In the genomic region with DNA sequence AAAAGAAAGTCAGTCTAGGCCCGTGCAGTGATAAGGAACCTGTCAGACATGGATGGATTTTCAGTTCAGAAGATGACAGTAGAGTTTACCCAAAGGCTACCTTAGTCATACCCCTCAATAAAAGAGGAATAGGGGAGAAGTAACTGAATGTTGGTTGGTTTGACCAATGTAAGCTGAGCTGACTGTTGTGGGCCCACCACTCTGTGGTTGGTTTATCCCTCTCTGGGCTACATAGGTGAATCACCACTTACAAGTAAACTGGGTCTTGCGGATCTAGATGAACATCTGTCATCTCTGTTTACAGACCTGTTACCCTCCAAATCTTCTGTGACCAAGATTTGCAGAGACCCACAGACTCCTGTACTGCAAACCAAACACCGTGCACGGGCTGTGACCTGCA, we compare ENCODE assay signal across 28 cellular contexts. TPM values are rescaled to one million over a fixed set of nuclear protein-coding genes. Genes with fewer than 3 reads are reported as not detected.
A peak's percentile ranks its signal among the peaks of the same experiment; 100 is the strongest.
DNase-seq lines count a peak whose midpoint lies in the region; ATAC-seq, FAIRE-seq and TF ChIP-seq lines count a peak whose summit lies in the region.
"Had no signal": no experiment of that assay in that cellular context is flagged by ENCODE, and none has a peak within 500 bp of the region (broad histone marks: within the 10 kb centered on the region; RNA-seq: fewer than 3 reads in every experiment).

No MANE protein-coding gene starts in this region.

- H3K79me1 ChIP-seq in H1 (ENCODE audit: low read depth, low read length), result no peaks in the 10 kb centered on the region

- no peak overlapping the region for H3K4me3 ChIP-seq in H1 (ENCODE audit: extremely low read depth in 1 of 4, insufficient read depth in 2 of 4, low read depth in 3 of 4, low read length in 4 of 4)
- H3K4me3 ChIP-seq: GM23248, SK-N-MC had no signal

- peaks cover 0 to 3% of the 10 kb centered on the region in 2 donors for H3K36me3 Mint-ChIP-seq in stimulated activated naive B cell treated with anti-CD40 and anti-IgM and Interleukin-4, amounts not matched to agents 10 μg/mL and 1 μg/mL and 100 μg/mL, for 72 hours
- H3K36me3 Mint-ChIP-seq: CD4-positive, alpha-beta memory T cell had no signal

- no peak overlapping the region for H4K5ac ChIP-seq in H1 (ENCODE audit: insufficient read length, low read depth, low read length)

- WGBS in H1 (ENCODE audit: extremely low coverage in 1 of 2, insufficient coverage in 1 of 2, insufficient read length in 1 of 2, insufficient replicate concordance in 2 of 2, low coverage in 1 of 2, low lambda C conversion rate in 2 of 2, missing lambda C conversion rate in 1 of 2), 2 experiments, result 97% methylated on average over 4 of the region's 4 CpGs; no CpG with 5 or more reads in 1 of the 2 experiments

- TF ChIP-seq EP300 in H1 (IDR thresholded peaks at IDR 0.05; ENCODE audit: borderline replicate concordance in 1 of 2, low read depth in 2 of 2, low read length in 2 of 2), result no peak

- no peak overlapping the region for H2AK5ac ChIP-seq in H1 (ENCODE audit: low read depth, low read length)

- no peak overlapping the region for H3K4ac ChIP-seq in H1 (replicated peaks; ENCODE audit: insufficient read length, low read depth, low read length)

- H3K56ac ChIP-seq in H1 (replicated peaks; ENCODE audit: insufficient read length, low read depth, low read length), result no peak overlapping the region

- H2BK20ac ChIP-seq in H1 (ENCODE audit: low read length), result no peak overlapping the region

- H3K4me1 ChIP-seq in H1 (replicated peaks in 1 of 4; ENCODE audit: control insufficient read depth in 3 of 4, insufficient read depth in 4 of 4, low read length in 3 of 4), result peaks cover 3 to 11% (median 6%) of the 10 kb centered on the region in 4 experiments; a peak in 6 of 7 replicates

- no peak for TF ChIP-seq RAD21 in H1 (IDR thresholded peaks at IDR 0.05 in 1 of 2, conservative IDR thresholded peaks at IDR 0.05 in 1 of 2; ENCODE audit: low read depth in 2 of 2, low read length in 2 of 2)

- H3K23me2 ChIP-seq in H1 (ENCODE audit: low read depth, low read length), result no peaks in the 10 kb centered on the region; the same call in 1 of the 2 replicates

- no peak overlapping the region for H3K9ac ChIP-seq in H1 (replicated peaks in 1 of 4; ENCODE audit: extremely low read depth in 1 of 4, low read depth in 3 of 4, low read length in 3 of 4)
- H3K9ac ChIP-seq: GM23248 had no signal

- no peak overlapping the region for H2AFZ ChIP-seq in H1 (ENCODE audit: low read length)
- H2AFZ ChIP-seq: GM23248 had no signal

- H3K4me2 ChIP-seq in H1 (ENCODE audit: insufficient read depth in 1 of 2, low read depth in 2 of 2, low read length in 2 of 2), result no peak overlapping the region

- no peak overlapping the region for H3K18ac ChIP-seq in H1 (ENCODE audit: extremely low read depth, low read length)

- H4K20me1 ChIP-seq in H1 (replicated peaks in 1 of 2; ENCODE audit: control insufficient read depth in 1 of 2, insufficient read depth in 2 of 2, low read length in 2 of 2), result peaks cover 0 to 5% of the 10 kb centered on the region in 2 experiments

- peaks cover 62 to 90% (median 70%) of the 10 kb centered on the region in 4 experiments for H3K36me3 ChIP-seq in H1 (ENCODE audit: control insufficient read depth in 2 of 4, insufficient read depth in 4 of 4, low read length in 3 of 4)

- H2BK12ac ChIP-seq in H1 (ENCODE audit: low read depth, low read length), result no peak overlapping the region

- no peaks in the 10 kb centered on the region for H3K27me3 ChIP-seq in H1 (replicated peaks in 1 of 4; ENCODE audit: control insufficient read depth in 3 of 4, extremely low read depth in 1 of 4, insufficient read depth in 3 of 4, low read length in 3 of 4)

- H4K8ac ChIP-seq in H1 (ENCODE audit: extremely low read depth, insufficient read depth, low read length), result no peak overlapping the region

- POLR2A ChIA-PET in H1 (lab: Charles Lee; ENCODE audit: partially characterized antibody), result no interaction called here

- H2BK120ac ChIP-seq in H1 (replicated peaks; ENCODE audit: low read depth, low read length), result no peak overlapping the region

- H4K91ac ChIP-seq in H1 (replicated peaks; ENCODE audit: insufficient read length, low read length), result no peak overlapping the region

- H3K4me1 Mint-ChIP-seq in stimulated activated naive B cell treated with anti-CD40 and anti-IgM and Interleukin-4, amounts not matched to agents 10 μg/mL and 1 μg/mL and 100 μg/mL, for 72 hours, result no peaks in the 10 kb centered on the region
- H3K4me1 Mint-ChIP-seq: CD4-positive, alpha-beta memory T cell had no signal

- H3K27ac ChIP-seq in H1 (ENCODE audit: low read depth, low read length), result no peak overlapping the region
- H3K27ac ChIP-seq: GM23248, HL-60, SK-N-MC had no signal

- H3K4me3 Mint-ChIP-seq in stimulated activated naive B cell treated with anti-CD40 and anti-IgM and Interleukin-4, amounts not matched to agents 10 μg/mL and 1 μg/mL and 100 μg/mL, for 72 hours, result no peak overlapping the region
- H3K4me3 Mint-ChIP-seq: CD4-positive, alpha-beta memory T cell; H9; HFFc6 had no signal

- H3K14ac ChIP-seq in H1 (ENCODE audit: insufficient read length), result no peak overlapping the region

- CTCF ChIA-PET in H1 (lab: Charles Lee; ENCODE audit: partially characterized antibody), result no interaction called here

- no peak overlapping the region for H3K27ac Mint-ChIP-seq in stimulated activated naive B cell treated with anti-CD40 and anti-IgM and Interleukin-4, amounts not matched to agents 10 μg/mL and 1 μg/mL and 100 μg/mL, for 72 hours
- H3K27ac Mint-ChIP-seq: CD4-positive, alpha-beta memory T cell; H9 had no signal

- DNase-seq in EL (peak; percentile 12), LHCN-M2 (ENCODE audit: low read depth) (peak; percentile 39), H1 (ENCODE audit: low read depth in 1 of 2, low spot score in 2 of 2) (no peak), NCI-H2107 treated with DMSO at 0.1 percent for 48 hours (lab: John Stamatoyannopoulos, UW; ENCODE audit: unreplicated experiment) (no peak), activated T-cell treated with anti-CD3 and anti-CD28 coated beads for 4 hours (no peak)
- no peak for DNase-seq in stimulated activated naive B cell treated with anti-CD40 and anti-IgM and Interleukin-4, amounts not matched to agents 10 μg/mL and 1 μg/mL and 100 μg/mL, for 72 hours
- DNase-seq: C1 segment of cervical spinal cord; CD4-positive, alpha-beta memory T cell; COR-L47; DMS53; GM23248; H9; HFFc6; KBM-7; NCI-H1048; NCI-H1417; NCI-H1694; NCI-H2029 treated with DMSO at 0.1 percent for 48 hours; NCI-H226; NCI-H510A; NCI-H69; SIG-M5 had no signal

- H3K9me3 ChIP-seq in H1 (ENCODE audit: insufficient read depth in 2 of 2, low read depth in 1 of 2, low read length in 1 of 2), result no peaks in the 10 kb centered on the region

- H2BK15ac ChIP-seq in H1 (ENCODE audit: low read length), result no peak overlapping the region

- peak; percentile 19 for FAIRE-seq in H1 (lab: Jason Lieb, UNC)
- FAIRE-seq: A204.1, GM12892, RCC 7860 had no signal

- ATAC-seq in stimulated activated naive B cell treated with anti-CD40 and anti-IgM and Interleukin-4, amounts not matched to agents 10 μg/mL and 1 μg/mL and 100 μg/mL, for 72 hours (replicated peaks), result peak; percentile 14 to 53
- no peak for ATAC-seq in HG03280 (IDR thresholded peaks at IDR 0.05; ENCODE audit: unreplicated experiment)

- no peak overlapping the region for H2BK5ac ChIP-seq in H1 (ENCODE audit: low read depth, low read length)

- H3K9me3 Mint-ChIP-seq in stimulated activated naive B cell treated with anti-CD40 and anti-IgM and Interleukin-4, amounts not matched to agents 10 μg/mL and 1 μg/mL and 100 μg/mL, for 72 hours, result no peaks in the 10 kb centered on the region
- H3K9me3 Mint-ChIP-seq: CD4-positive, alpha-beta memory T cell; H9; HFFc6 had no signal

- no peaks in the 10 kb centered on the region for H3K79me2 ChIP-seq in H1 (ENCODE audit: control insufficient read depth in 1 of 2, insufficient read depth in 2 of 2, low read length in 2 of 2)

- TF ChIP-seq POLR2A in H1 (IDR thresholded peaks at IDR 0.05; ENCODE audit: control extremely low read depth in 1 of 2, low read depth in 2 of 2, low read length in 2 of 2), result no peak

- no peak overlapping the region for H3K23ac ChIP-seq in H1 (ENCODE audit: insufficient read length)

- TF ChIP-seq CTCF in H1 (IDR thresholded peaks at IDR 0.05; ENCODE audit: control extremely low read depth in 1 of 3, insufficient read depth in 1 of 3, low read depth in 1 of 3, low read length in 3 of 3), result no peak

- H3K27me3 Mint-ChIP-seq in stimulated activated naive B cell treated with anti-CD40 and anti-IgM and Interleukin-4, amounts not matched to agents 10 μg/mL and 1 μg/mL and 100 μg/mL, for 72 hours, result no peaks in the 10 kb centered on the region
- H3K27me3 Mint-ChIP-seq: CD4-positive, alpha-beta memory T cell had no signal

RNA-seq across cellular contexts. Expression of a gene that starts 37.2 kb away (rescaled TPM):
- 0.29 and 0.71 TPM in 2 replicates for total RNA-seq in LHCN-M2 (2014; rRNA removed)
- 0.17 TPM for polyA plus RNA-seq in LHCN-M2 (2012)
- total RNA-seq in H1 (2021; fragmentation: NEBNext Ultra II Directional; extraction: Animal tissue kit (Norgen Biotek cat#: 25700)), result 0.22 TPM in 1 of 2 replicates, not detected in the other
- polyA plus RNA-seq in H1 (2011; rRNA removed), result 0.26 and 0.27 TPM in 2 replicates
- polyA plus RNA-seq in H1 (2011; cell fraction: cytosol; rRNA removed), result 0.36 TPM
- polyA plus RNA-seq in H1 (2011; cell fraction: nucleus; rRNA removed), result 0.73 TPM
- polyA plus RNA-seq in H1 (2012, experiment 1 of 2), result 0.21 to 0.41 TPM (median 0.23 TPM) in 4 replicates
- polyA plus RNA-seq in H1 (2012, experiment 2 of 2), result 0.13 TPM
- polyA plus RNA-seq in H1 (2013, experiment 1 of 2), result 0.20 TPM
- 0.22 TPM for polyA plus RNA-seq in H1 (2013, experiment 2 of 2)
- 0.09 and 0.32 TPM in 2 replicates for polyA minus RNA-seq in H1 (2011; rRNA and poly(A)+ RNA removed)
- not detected for polyA minus RNA-seq in H1 (2011; cell fraction: cytosol; rRNA and poly(A)+ RNA removed)
- polyA minus RNA-seq in H1 (2011; cell fraction: nucleus; rRNA and poly(A)+ RNA removed), result 0.40 TPM
- total RNA-seq: CD4-positive, alpha-beta memory T cell; GM23248 had no signal
- polyA plus RNA-seq: CD4-positive, alpha-beta memory T cell; GM23248 had no signal

RNA-seq across cellular contexts. Expression of a gene that starts 42.9 kb away (rescaled TPM):
- total RNA-seq in LHCN-M2 (2014; rRNA removed), result 188 and 191 TPM in 2 replicates
- 62.4 TPM for polyA plus RNA-seq in LHCN-M2 (2012)
- total RNA-seq in H1 (2021; fragmentation: NEBNext Ultra II Directional; extraction: Animal tissue kit (Norgen Biotek cat#: 25700)), result 122 and 125 TPM in 2 replicates
- 36.5 and 43.6 TPM in 2 replicates for polyA plus RNA-seq in H1 (2011; rRNA removed)
- 59.8 TPM for polyA plus RNA-seq in H1 (2011; cell fraction: cytosol; rRNA removed)
- 51.2 TPM for polyA plus RNA-seq in H1 (2011; cell fraction: nucleus; rRNA removed)
- 97.2 to 147 TPM (median 112 TPM) in 4 replicates for polyA plus RNA-seq in H1 (2012, experiment 1 of 2)
- 15.4 TPM for polyA plus RNA-seq in H1 (2012, experiment 2 of 2)
- 96.2 TPM for polyA plus RNA-seq in H1 (2013, experiment 1 of 2)
- 91.5 TPM for polyA plus RNA-seq in H1 (2013, experiment 2 of 2)
- polyA minus RNA-seq in H1 (2011; rRNA and poly(A)+ RNA removed), result 68.9 and 76.2 TPM in 2 replicates
- 54.8 TPM for polyA minus RNA-seq in H1 (2011; cell fraction: cytosol; rRNA and poly(A)+ RNA removed)
- 62.2 TPM for polyA minus RNA-seq in H1 (2011; cell fraction: nucleus; rRNA and poly(A)+ RNA removed)

RNA-seq across cellular contexts. Expression of a gene that starts 59.3 kb away (rescaled TPM):
- 328 and 368 TPM in 2 replicates for total RNA-seq in LHCN-M2 (2014; rRNA removed)
- polyA plus RNA-seq in LHCN-M2 (2012), result 240 TPM
- 64.9 and 66.0 TPM in 2 replicates for total RNA-seq in H1 (2021; fragmentation: NEBNext Ultra II Directional; extraction: Animal tissue kit (Norgen Biotek cat#: 25700))
- 66.1 and 94.4 TPM in 2 replicates for polyA plus RNA-seq in H1 (2011; rRNA removed)
- 78.2 TPM for polyA plus RNA-seq in H1 (2011; cell fraction: cytosol; rRNA removed)
- polyA plus RNA-seq in H1 (2011; cell fraction: nucleus; rRNA removed), result 67.5 TPM
- 69.5 to 76.8 TPM (median 74.9 TPM) in 4 replicates for polyA plus RNA-seq in H1 (2012, experiment 1 of 2)
- polyA plus RNA-seq in H1 (2012, experiment 2 of 2), result 119 TPM
- 36.6 TPM for polyA plus RNA-seq in H1 (2013, experiment 1 of 2)
- polyA plus RNA-seq in H1 (2013, experiment 2 of 2), result 38.8 TPM
- polyA minus RNA-seq in H1 (2011; rRNA and poly(A)+ RNA removed), result 49.7 and 68.8 TPM in 2 replicates
- polyA minus RNA-seq in H1 (2011; cell fraction: cytosol; rRNA and poly(A)+ RNA removed), result 46.3 TPM
- 57.2 TPM for polyA minus RNA-seq in H1 (2011; cell fraction: nucleus; rRNA and poly(A)+ RNA removed)

Comparison
In these comparisons a context has a peak if more than half of its experiments do, and no peak if none do; other contexts are left out.
1. DNase-seq: peak in EL (single experiment) and LHCN-M2 (single experiment); none in H1 (0 of 2), stimulated activated naive B cell treated with anti-CD40 and anti-IgM and Interleukin-4, amounts not matched to agents 10 μg/mL and 1 μg/mL and 100 μg/mL, for 72 hours (single experiment), NCI-H2107 treated with DMSO at 0.1 percent for 48 hours (single experiment) and activated T-cell treated with anti-CD3 and anti-CD28 coated beads for 4 hours (single experiment).